12 cellular contexts compared by ENCODE assay signal in genomic region chr11:12042215-12042676, GRCh38. TPM values are rescaled to one million over a fixed set of nuclear protein-coding genes. Genes with fewer than 3 reads are reported as not detected.
DNase-seq lines count a peak whose midpoint lies in the region; ATAC-seq and TF ChIP-seq lines count a peak whose summit lies in the region.
"Had no signal": no experiment of that assay in that cellular context is flagged by ENCODE, and none has a peak within 500 bp of the region (broad histone marks: within the 10 kb centered on the region; RNA-seq: fewer than 3 reads in every experiment).

No MANE protein-coding gene starts in this region.

- TF ChIP-seq CTCF in BJ (IDR thresholded peaks at IDR 0.05; ENCODE audit: insufficient read depth, low read depth, low read length): no peak

- H3K27me3 ChIP-seq in BJ (ENCODE audit: control insufficient read depth, insufficient read depth, low read length): no peaks in the 10 kb centered on the region
- H3K27me3 ChIP-seq: pancreas had no signal

- H3K36me3 ChIP-seq in BJ (ENCODE audit: control insufficient read depth, insufficient read depth, low read length): no peaks in the 10 kb centered on the region
- H3K36me3 ChIP-seq: pancreas had no signal

- POLR2A ChIA-PET in BJ (lab: Charles Lee): no interaction called here

- peak; percentile 95 for DNase-seq in BJ (ENCODE audit: low read depth)
- peak; percentile 98 for DNase-seq in LHCN-M2 (ENCODE audit: low read depth)
- peak; percentile 99 for DNase-seq in amniotic epithelial cell (ENCODE audit: low read depth)
- DNase-seq in kidney glomerular epithelial cell (lab: John Stamatoyannopoulos, UW): peak; percentile 100
- no peak for DNase-seq in NCI-H1436 (lab: John Stamatoyannopoulos, UW)
- DNase-seq in mucosa of gallbladder (ENCODE audit: low spot score): no peak
- DNase-seq: activated CD4-positive, CD25-positive, alpha-beta regulatory T cell; DMS153; pancreas; stimulated activated CD8-positive, alpha-beta memory T cell treated with anti-CD3 and anti-CD28 coated beads, Interleukin-4, amount 100 ng/mL, for 48 hours had no signal

- ATAC-seq in HG02763 (IDR thresholded peaks at IDR 0.05; ENCODE audit: unreplicated experiment) (no peak), HG03108 (IDR thresholded peaks at IDR 0.05; ENCODE audit: unreplicated experiment) (no peak)
- ATAC-seq: pancreas had no signal

- CTCF ChIA-PET in BJ (lab: Yijun Ruan, JAX): interaction anchor here (0.6 to 19.0 kb wide), 8 partner anchors 36 to 253 kb away, joined by 3 to 331 read pairs (median 5); no protein-coding TSS in a partner anchor

- no peak overlapping the region for H3K4me3 ChIP-seq in BJ (ENCODE audit: low read depth, low read length)
- H3K4me3 ChIP-seq: pancreas had no signal

RNA-seq across cellular contexts. Expression of gene DKK3, which starts 33.8 kb away (rescaled TPM):
- 1,093 and 1,276 TPM in 2 replicates for polyA plus RNA-seq in BJ (2011; rRNA removed)
- 248 and 273 TPM in 2 replicates for polyA minus RNA-seq in BJ (2011; rRNA and poly(A)+ RNA removed)
- total RNA-seq in LHCN-M2 (2014; rRNA removed): 263 and 273 TPM in 2 replicates
- 463 TPM for polyA plus RNA-seq in LHCN-M2 (2012)
- 80.0 TPM for total RNA-seq in mucosa of gallbladder

Comparison
In these comparisons a context has a peak if more than half of its experiments do, and no peak if none do; other contexts are left out.
1. DNase-seq: peak in BJ (single experiment), LHCN-M2 (single experiment), amniotic epithelial cell (single experiment) and kidney glomerular epithelial cell (single experiment); none in NCI-H1436 (single experiment) and mucosa of gallbladder (single experiment).